In genomic region chr11:112769170-112769569, GRCh38 we compare ENCODE assay signal across 23 cellular contexts.
DNase-seq lines count a peak whose midpoint lies in the region; ATAC-seq and TF ChIP-seq lines count a peak whose summit lies in the region.
"Had no signal": no experiment of that assay in that cellular context is flagged by ENCODE, and none has a peak within 500 bp of the region (broad histone marks: within the 10 kb centered on the region; RNA-seq: fewer than 3 reads in every experiment).

No MANE protein-coding gene starts in this region.

- DNase-seq in DMS53 (lab: John Stamatoyannopoulos, UW): peak; percentile 43
- DNase-seq in NCI-H1105 treated with DMSO at 0.1 percent for 48 hours (lab: John Stamatoyannopoulos, UW): peak; percentile 49
- DNase-seq in SHP77 treated with DMSO at 0.1 percent for 48 hours (lab: John Stamatoyannopoulos, UW): peak; percentile 33
- DNase-seq in adrenal gland: no peak
- no peak for DNase-seq in NCI-H2029 (lab: John Stamatoyannopoulos, UW)
- no peak for DNase-seq in NAMALWA (ENCODE audit: low spot score)
- DNase-seq: activated CD4-positive, alpha-beta memory T cell treated with anti-CD3 and anti-CD28 coated beads, Interleukin-2, amount 10 ng/mL, durations not matched to agents 7 days and 5 days; activated CD4-positive, CD25-positive, alpha-beta regulatory T cell treated with anti-CD3 and anti-CD28 coated beads, Interleukin-2, amount 50 U/mL, for 72 hours; activated effector memory CD4-positive, alpha-beta T cell treated with Interleukin-2 at 50 U/mL for 16 hours; activated naive CD8-positive, alpha-beta T cell treated with anti-CD3 and anti-CD28 coated beads, Interleukin-2, amount 10 ng/mL, durations not matched to agents 7 days and 5 days; effector CD8-positive, alpha-beta T cell; Karpas-422; natural killer cell; ovary; PC-3; SJCRH30; stimulated activated CD4-positive, alpha-beta T cell treated with anti-CD3 and anti-CD28 coated beads, Interleukin-15, amount 100 ng/mL, for 24 hours; T-helper 1 cell had no signal

- no peak for ATAC-seq in esophagus mucosa
- ATAC-seq: HCT116, natural killer cell, PC-3, sciatic nerve had no signal

- H3K4me3 ChIP-seq in adrenal gland: no peak overlapping the region
- H3K4me3 ChIP-seq: ovary, SJCRH30, upper lobe of left lung had no signal

- intact Hi-C loops in adrenal gland (cut with DNase I): no loop called here

- TF ChIP-seq CTCF in adrenal gland (IDR thresholded peaks at IDR 0.05): no peak

- H3K27me3 ChIP-seq in layer of hippocampus (ENCODE audit: control insufficient read depth, insufficient read depth, low read length) (no peaks in the 10 kb centered on the region), adrenal gland (no peaks in the 10 kb centered on the region)
- H3K27me3 ChIP-seq: ovary, SJCRH30, upper lobe of left lung had no signal

- TF ChIP-seq POLR2A in adrenal gland (IDR thresholded peaks at IDR 0.05): no peak

- H3K27ac ChIP-seq in layer of hippocampus (ENCODE audit: low read depth, low read length) (peak overlapping the region; percentile 56), adrenal gland (no peak overlapping the region)
- H3K27ac ChIP-seq: ovary, SJCRH30, upper lobe of left lung had no signal

- WGBS in adrenal gland, 4 donors: 72 to 89% (median 78%) methylated on average over 2 to 5 of the region's 5 CpGs

- H3K4me1 ChIP-seq in adrenal gland (replicated peaks in 1 of 2): no peaks in the 10 kb centered on the region
- H3K4me1 ChIP-seq: SJCRH30, upper lobe of left lung had no signal

- H3K36me3 ChIP-seq in adrenal gland (replicated peaks in 1 of 2): no peaks in the 10 kb centered on the region
- H3K36me3 ChIP-seq: ovary, SJCRH30, upper lobe of left lung had no signal

- no peaks in the 10 kb centered on the region for H3K9me3 ChIP-seq in adrenal gland (replicated peaks in 1 of 3)
- H3K9me3 ChIP-seq: ovary, SJCRH30, upper lobe of left lung had no signal

Comparison
In these comparisons a context has a peak if more than half of its experiments do, and no peak if none do; other contexts are left out.
1. DNase-seq: peak in DMS53 (single experiment), NCI-H1105 treated with DMSO at 0.1 percent for 48 hours (single experiment) and SHP77 treated with DMSO at 0.1 percent for 48 hours (single experiment); none in adrenal gland (0 of 7), NCI-H2029 (single experiment) and NAMALWA (single experiment).